1 cellular context compared by ENCODE assay signal in the genomic region with DNA sequence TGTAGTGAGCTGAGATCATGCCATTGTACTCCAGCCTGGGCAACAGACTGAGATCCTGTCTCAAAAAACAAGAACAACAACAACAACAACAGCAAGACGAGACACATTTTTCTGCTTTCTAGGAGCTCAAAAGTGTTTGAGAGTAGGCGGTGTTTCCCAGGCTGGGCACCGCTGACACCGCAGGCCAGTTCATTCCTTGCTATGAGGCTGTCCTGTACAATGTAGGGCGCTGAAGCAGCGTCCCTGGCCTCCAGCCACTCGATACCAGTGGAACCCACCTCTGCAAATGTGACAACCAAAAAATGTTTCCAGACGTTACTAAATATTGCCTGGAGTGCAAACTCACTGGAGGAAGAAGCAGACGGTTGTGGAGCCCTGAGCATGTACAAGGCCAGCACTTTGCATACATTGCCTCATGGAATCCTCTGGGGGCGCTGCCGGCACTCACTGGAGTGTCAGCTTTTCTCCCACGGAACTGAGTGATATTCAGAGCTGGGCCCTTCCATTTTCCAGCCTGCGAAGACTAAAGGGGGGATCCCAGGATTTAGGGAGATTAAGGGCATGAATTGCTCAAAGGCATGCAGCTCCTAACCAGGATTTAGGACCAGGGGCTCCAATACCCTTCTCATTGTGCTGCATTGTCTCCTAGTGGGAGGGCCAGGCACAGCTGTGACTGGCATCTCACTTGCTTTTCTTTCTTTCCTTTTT.
TF ChIP-seq lines count a peak whose summit lies in the region.

No MANE protein-coding gene starts in this region.

TF ChIP-seq in HCT116, 20 proteins besides CTCF, POLR2A, EP300 and RAD21:
- TF ChIP-seq TCF7L2 (IDR thresholded peaks at IDR 0.05; ENCODE audit: borderline replicate concordance, extremely low read depth, insufficient read depth, insufficient read length) = no peak
- TF ChIP-seq ZNF274 (IDR thresholded peaks at IDR 0.05; ENCODE audit: low read depth, low read length) = no peak
- no peak for TF ChIP-seq CEBPB (IDR thresholded peaks at IDR 0.05; ENCODE audit: low read depth)
- no peak for TF ChIP-seq SP1 (IDR thresholded peaks at IDR 0.05; ENCODE audit: low read depth)
- TF ChIP-seq, protein P1, sequence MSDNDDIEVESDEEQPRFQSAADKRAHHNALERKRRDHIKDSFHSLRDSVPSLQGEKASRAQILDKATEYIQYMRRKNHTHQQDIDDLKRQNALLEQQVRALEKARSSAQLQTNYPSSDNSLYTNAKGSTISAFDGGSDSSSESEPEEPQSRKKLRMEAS (IDR thresholded peaks at IDR 0.05) = no peak
- TF ChIP-seq ZFX (IDR thresholded peaks at IDR 0.05) = no peak
- TF ChIP-seq YY1 (IDR thresholded peaks at IDR 0.05; ENCODE audit: extremely low read depth, insufficient replicate concordance, low read depth, low read length) = no peak
- no peak for TF ChIP-seq POLR2AphosphoS5 (IDR thresholded peaks at IDR 0.05; ENCODE audit: low read depth, low read length)
- TF ChIP-seq EZH2phosphoT487 (IDR thresholded peaks at IDR 0.05; ENCODE audit: borderline replicate concordance) = no peak
- no peak for TF ChIP-seq JUND (IDR thresholded peaks at IDR 0.05)
- TF ChIP-seq FOSL1 (IDR thresholded peaks at IDR 0.05; ENCODE audit: low read depth) = no peak
- no peak for TF ChIP-seq EGR1 (IDR thresholded peaks at IDR 0.05; ENCODE audit: low read depth)
- TF ChIP-seq SIN3A (IDR thresholded peaks at IDR 0.05; ENCODE audit: low read depth) = no peak
